Comparison of ENCODE assay signal across 20 cellular contexts in genomic region chr20:54083459-54083858, GRCh38. TPM values are rescaled to one million over a fixed set of nuclear protein-coding genes. Genes with fewer than 3 reads are reported as not detected.
DNase-seq lines count a peak whose midpoint lies in the region; ATAC-seq and TF ChIP-seq lines count a peak whose summit lies in the region.
"Had no signal": no experiment of that assay in that cellular context is flagged by ENCODE, and none has a peak within 500 bp of the region (broad histone marks: within the 10 kb centered on the region; RNA-seq: fewer than 3 reads in every experiment).

No MANE protein-coding gene starts in this region.

- no peaks in the 10 kb centered on the region for H3K9me3 ChIP-seq in right cardiac atrium (ENCODE audit: control insufficient read depth, low read length)
- H3K9me3 ChIP-seq: colonic mucosa, suprapubic skin had no signal

- H3K36me3 Mint-ChIP-seq in mesothelial cell of epicardium, result no peaks in the 10 kb centered on the region
- H3K36me3 Mint-ChIP-seq: CD8-positive, alpha-beta T cell; WTC11 had no signal

- TF ChIP-seq CTCF in mesothelial cell of epicardium (IDR thresholded peaks at IDR 0.05; ENCODE audit: unreplicated experiment), result no peak

- H3K4me3 Mint-ChIP-seq in mesothelial cell of epicardium, result no peak overlapping the region
- H3K4me3 Mint-ChIP-seq: CD8-positive, alpha-beta T cell; nephron; WTC11 had no signal

- H3K27me3 Mint-ChIP-seq in mesothelial cell of epicardium (ENCODE audit: low read depth), result no peaks in the 10 kb centered on the region

- H3K4me1 Mint-ChIP-seq in mesothelial cell of epicardium, result no peaks in the 10 kb centered on the region
- H3K4me1 Mint-ChIP-seq: WTC11 had no signal

- ATAC-seq in GM21723 (IDR thresholded peaks at IDR 0.05; ENCODE audit: unreplicated experiment) (peak; percentile 67), HG03432 (IDR thresholded peaks at IDR 0.05; ENCODE audit: unreplicated experiment) (peak; percentile 67), right cardiac atrium (no peak)
- ATAC-seq: CD8-positive, alpha-beta T cell; WTC11 had no signal

- H3K27ac ChIP-seq in right cardiac atrium (ENCODE audit: low read length), result no peak overlapping the region
- H3K27ac ChIP-seq: colonic mucosa, suprapubic skin had no signal

- intact Hi-C loops in right cardiac atrium (cut with DNase I), result no loop called here

- H3K27ac Mint-ChIP-seq in mesothelial cell of epicardium, result no peak overlapping the region
- H3K27ac Mint-ChIP-seq: CD8-positive, alpha-beta T cell; nephron; WTC11 had no signal

- DNase-seq in SKM-1 treated with dmso at 0.1 percent for 144 hours (lab: John Stamatoyannopoulos, UW; ENCODE audit: unreplicated experiment), result peak; percentile 1
- no peak for DNase-seq in SKM-1 (lab: John Stamatoyannopoulos, UW; ENCODE audit: unreplicated experiment)
- no peak for DNase-seq in mesothelial cell of epicardium (ENCODE audit: low spot score in 2 of 2, unreplicated experiment in 2 of 2)
- DNase-seq in islet precursor cell, result no peak
- DNase-seq in cortex of kidney (lab: John Stamatoyannopoulos, UW), result no peak
- no peak for DNase-seq in right cardiac atrium
- DNase-seq: activated gamma-delta T cell; aorta; CD8-positive, alpha-beta T cell; colonic mucosa; mammary epithelial cell; NCI-H1694 treated with DMSO at 0.1 percent for 48 hours; NCI-H524 treated with DMSO at 0.1 percent for 48 hours had no signal

- H3K4me3 ChIP-seq in right cardiac atrium (ENCODE audit: low read length), result no peak overlapping the region
- H3K4me3 ChIP-seq: colonic mucosa, suprapubic skin had no signal

- H3K9me3 Mint-ChIP-seq in mesothelial cell of epicardium, result no peaks in the 10 kb centered on the region
- H3K9me3 Mint-ChIP-seq: CD8-positive, alpha-beta T cell; nephron; WTC11 had no signal

- H3K4me1 ChIP-seq in right cardiac atrium (ENCODE audit: control insufficient read depth, insufficient read depth, low read length), result no peaks in the 10 kb centered on the region
- H3K4me1 ChIP-seq: colonic mucosa, suprapubic skin had no signal

- H3K27me3 ChIP-seq in right cardiac atrium (ENCODE audit: control insufficient read depth, insufficient read depth), result no peaks in the 10 kb centered on the region
- H3K27me3 ChIP-seq: colonic mucosa, suprapubic skin had no signal

RNA-seq across cellular contexts. Expression of gene BCAS1, which starts 13.1 kb away (rescaled TPM):
- total RNA-seq in mesothelial cell of epicardium (0.18 to 0.20 TPM (median 0.20 TPM) in 3 replicates), right cardiac atrium (under 1 TPM in 1 of 4 donors, not detected in 3; 0.18 TPM)
- polyA plus RNA-seq in right cardiac atrium, result 0.18 TPM
- total RNA-seq: CD8-positive, alpha-beta T cell; glomerular endothelial cell; LHCN-M2; mammary epithelial cell had no signal
- polyA plus RNA-seq: mammary epithelial cell had no signal

Comparison
In these comparisons a context has a peak if more than half of its experiments do, and no peak if none do; other contexts are left out.
1. ATAC-seq: peak in GM21723 (single experiment) and HG03432 (single experiment); none in right cardiac atrium (0 of 2).